ENCODE assay signal across 20 cellular contexts in the genomic region with DNA sequence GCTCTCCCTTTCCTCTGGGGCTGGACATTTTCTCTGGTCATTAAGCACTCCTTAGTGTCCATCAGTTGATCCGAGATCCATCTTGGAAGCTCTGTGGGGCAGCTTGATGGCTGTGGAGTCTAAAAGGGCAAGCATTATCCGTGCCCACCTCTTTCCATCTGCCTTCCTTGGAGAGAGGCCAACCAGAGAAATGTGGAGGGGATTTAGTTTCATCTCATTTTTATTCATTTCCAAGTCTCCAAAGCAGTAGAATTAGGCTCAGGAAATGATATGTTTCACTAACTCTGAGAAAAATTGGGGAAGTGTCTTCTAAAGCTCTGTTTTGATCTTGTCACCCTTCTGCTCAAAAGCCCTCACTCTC.
"Had no signal": no experiment of that assay in that cellular context is flagged by ENCODE, and none has a peak within 500 bp of the region (broad histone marks: within the 10 kb centered on the region; RNA-seq: fewer than 3 reads in every experiment).

No MANE protein-coding gene starts in this region.

- DNase-seq: activated CD4-positive, alpha-beta T cell treated with anti-CD3 and anti-CD28 coated beads, Interleukin-2, amount 10 ng/mL, durations not matched to agents 24 days and 14 days; activated CD8-positive, alpha-beta T cell treated with anti-CD3 and anti-CD28 coated beads for 36 hours; activated naive CD4-positive, alpha-beta T cell treated with anti-CD3 and anti-CD28 coated beads, Interleukin-2, amount 10 ng/mL, durations not matched to agents 7 days and 5 days; activated naive CD8-positive, alpha-beta T cell treated with anti-CD3 and anti-CD28 coated beads, Interleukin-2, amount 50 U/mL, for 24 hours; activated T-cell treated with anti-CD3 and anti-CD28 coated beads, Interleukin-2, amount 50 U/mL, for 1 hour; anterior cingulate cortex; brain microvascular endothelial cell; central memory CD4-positive, alpha-beta T cell; hypothalamus; right lobe of liver; stimulated activated CD4-positive, alpha-beta T cell treated with anti-CD3 and anti-CD28 coated beads, Interleukin-4, amount 100 ng/mL, for 24 hours; stimulated activated naive B cell treated with anti-CD40 and anti-IgM and Interleukin-4, amounts not matched to agents 10 μg/mL and 1 μg/mL and 100 μg/mL, for 72 hours; T1000; upper lobe of left lung had no signal

- H3K27ac ChIP-seq: brain microvascular endothelial cell, coronary artery, parathyroid adenoma, right lobe of liver, thoracic aorta, upper lobe of left lung had no signal

- H3K36me3 ChIP-seq: brain microvascular endothelial cell, right lobe of liver, thoracic aorta, upper lobe of left lung had no signal

- H3K27me3 ChIP-seq: brain microvascular endothelial cell, right lobe of liver, upper lobe of left lung had no signal

- H3K27ac Mint-ChIP-seq: activated CD4-positive, alpha-beta T cell treated with anti-CD3 and anti-CD28 coated beads, Interleukin-2, amount 10 ng/mL, durations not matched to agents 24 days and 14 days; activated CD8-positive, alpha-beta T cell treated with anti-CD3 and anti-CD28 coated beads for 36 hours; activated naive CD4-positive, alpha-beta T cell treated with anti-CD3 and anti-CD28 coated beads, Interleukin-2, amount 10 ng/mL, durations not matched to agents 7 days and 5 days; activated naive CD8-positive, alpha-beta T cell treated with anti-CD3 and anti-CD28 coated beads, Interleukin-2, amount 50 U/mL, for 24 hours; stimulated activated naive B cell treated with anti-CD40 and anti-IgM and Interleukin-4, amounts not matched to agents 10 μg/mL and 1 μg/mL and 100 μg/mL, for 72 hours had no signal

- H3K9me3 Mint-ChIP-seq: activated CD4-positive, alpha-beta T cell treated with anti-CD3 and anti-CD28 coated beads, Interleukin-2, amount 10 ng/mL, durations not matched to agents 24 days and 14 days; activated CD8-positive, alpha-beta T cell treated with anti-CD3 and anti-CD28 coated beads for 36 hours; activated naive CD4-positive, alpha-beta T cell treated with anti-CD3 and anti-CD28 coated beads, Interleukin-2, amount 10 ng/mL, durations not matched to agents 7 days and 5 days; activated naive CD8-positive, alpha-beta T cell treated with anti-CD3 and anti-CD28 coated beads, Interleukin-2, amount 50 U/mL, for 24 hours; nephron; stimulated activated naive B cell treated with anti-CD40 and anti-IgM and Interleukin-4, amounts not matched to agents 10 μg/mL and 1 μg/mL and 100 μg/mL, for 72 hours had no signal

- H3K36me3 Mint-ChIP-seq: activated naive CD4-positive, alpha-beta T cell treated with anti-CD3 and anti-CD28 coated beads, Interleukin-2, amount 10 ng/mL, durations not matched to agents 7 days and 5 days; stimulated activated naive B cell treated with anti-CD40 and anti-IgM and Interleukin-4, amounts not matched to agents 10 μg/mL and 1 μg/mL and 100 μg/mL, for 72 hours had no signal

- H3K4me1 Mint-ChIP-seq: activated CD4-positive, alpha-beta T cell treated with anti-CD3 and anti-CD28 coated beads, Interleukin-2, amount 10 ng/mL, durations not matched to agents 24 days and 14 days; activated naive CD4-positive, alpha-beta T cell treated with anti-CD3 and anti-CD28 coated beads, Interleukin-2, amount 10 ng/mL, durations not matched to agents 7 days and 5 days; activated naive CD8-positive, alpha-beta T cell treated with anti-CD3 and anti-CD28 coated beads, Interleukin-2, amount 50 U/mL, for 24 hours; stimulated activated naive B cell treated with anti-CD40 and anti-IgM and Interleukin-4, amounts not matched to agents 10 μg/mL and 1 μg/mL and 100 μg/mL, for 72 hours had no signal

- H3K4me1 ChIP-seq: parathyroid adenoma, right lobe of liver, upper lobe of left lung had no signal

- H3K4me3 ChIP-seq: coronary artery, lung, right lobe of liver, smooth muscle cell, thoracic aorta, upper lobe of left lung had no signal

- H3K9me3 ChIP-seq: right lobe of liver, thoracic aorta, upper lobe of left lung had no signal

- H3K4me3 Mint-ChIP-seq: activated CD4-positive, alpha-beta T cell treated with anti-CD3 and anti-CD28 coated beads, Interleukin-2, amount 10 ng/mL, durations not matched to agents 24 days and 14 days; activated CD8-positive, alpha-beta T cell treated with anti-CD3 and anti-CD28 coated beads for 36 hours; activated naive CD4-positive, alpha-beta T cell treated with anti-CD3 and anti-CD28 coated beads, Interleukin-2, amount 10 ng/mL, durations not matched to agents 7 days and 5 days; activated naive CD8-positive, alpha-beta T cell treated with anti-CD3 and anti-CD28 coated beads, Interleukin-2, amount 50 U/mL, for 24 hours; stimulated activated naive B cell treated with anti-CD40 and anti-IgM and Interleukin-4, amounts not matched to agents 10 μg/mL and 1 μg/mL and 100 μg/mL, for 72 hours had no signal
